In genomic region chr1:3850857-3851256, GRCh38 we compare ENCODE assay signal across 27 cellular contexts.
"Had no signal": no experiment of that assay in that cellular context is flagged by ENCODE, and none has a peak within 500 bp of the region (broad histone marks: within the 10 kb centered on the region; RNA-seq: fewer than 3 reads in every experiment).

No MANE protein-coding gene starts in this region.

- H3K4me1 ChIP-seq: colonic mucosa, foreskin keratinocyte had no signal

- H3K27ac Mint-ChIP-seq: dendritic cell treated with granulocyte-macrophage colony-stimulating factor and Interleukin-4, amounts not matched to agents 40 ng/mL and 50 ng/mL, for 4 days; effector memory CD8-positive, alpha-beta T cell; endodermal cell; memory B cell had no signal

- DNase-seq: colonic mucosa; cortex of kidney; effector CD8-positive, alpha-beta T cell; effector memory CD8-positive, alpha-beta T cell; endodermal cell; erythroblast; foreskin keratinocyte; heart left ventricle; hypothalamus; kidney glomerular epithelial cell; left colon; left ventricle myocardium inferior; mammary epithelial cell; mesendoderm; midbrain had no signal

- H3K4me2 ChIP-seq: hepatocyte had no signal

- H2AFZ ChIP-seq: hepatocyte had no signal

- H3K36me3 ChIP-seq: colonic mucosa had no signal

- H3K9me3 Mint-ChIP-seq: dendritic cell treated with granulocyte-macrophage colony-stimulating factor and Interleukin-4, amounts not matched to agents 40 ng/mL and 50 ng/mL, for 4 days; effector memory CD8-positive, alpha-beta T cell; endodermal cell; memory B cell had no signal

- H3K27me3 Mint-ChIP-seq: dendritic cell treated with granulocyte-macrophage colony-stimulating factor and Interleukin-4, amounts not matched to agents 40 ng/mL and 50 ng/mL, for 4 days; effector memory CD8-positive, alpha-beta T cell; memory B cell had no signal

- FAIRE-seq: endometrium, frontal cortex, islet of Langerhans, keratinocyte had no signal

- H3K4me3 Mint-ChIP-seq: dendritic cell treated with granulocyte-macrophage colony-stimulating factor and Interleukin-4, amounts not matched to agents 40 ng/mL and 50 ng/mL, for 4 days; effector memory CD8-positive, alpha-beta T cell; endodermal cell; memory B cell had no signal

- H3K9me3 ChIP-seq: colonic mucosa, esophagus muscularis mucosa, gastroesophageal sphincter, heart left ventricle, left ventricle myocardium inferior had no signal

- H3K27ac ChIP-seq: colonic mucosa, epithelial cell of prostate, esophagus muscularis mucosa, foreskin keratinocyte, gastroesophageal sphincter, heart left ventricle, hepatocyte, left ventricle myocardium inferior had no signal

- H3K27me3 ChIP-seq: colonic mucosa, esophagus muscularis mucosa, foreskin keratinocyte, gastroesophageal sphincter, heart left ventricle, hepatocyte had no signal

- ATAC-seq: effector memory CD8-positive, alpha-beta T cell; foreskin keratinocyte; gastroesophageal sphincter; heart left ventricle; left colon; left lobe of liver had no signal

- H3K4me3 ChIP-seq: colonic mucosa, esophagus muscularis mucosa, gastroesophageal sphincter, heart left ventricle, hepatocyte, left ventricle myocardium inferior, lung had no signal
